Comparison of ENCODE assay signal across 8 cellular contexts in the genomic region with DNA sequence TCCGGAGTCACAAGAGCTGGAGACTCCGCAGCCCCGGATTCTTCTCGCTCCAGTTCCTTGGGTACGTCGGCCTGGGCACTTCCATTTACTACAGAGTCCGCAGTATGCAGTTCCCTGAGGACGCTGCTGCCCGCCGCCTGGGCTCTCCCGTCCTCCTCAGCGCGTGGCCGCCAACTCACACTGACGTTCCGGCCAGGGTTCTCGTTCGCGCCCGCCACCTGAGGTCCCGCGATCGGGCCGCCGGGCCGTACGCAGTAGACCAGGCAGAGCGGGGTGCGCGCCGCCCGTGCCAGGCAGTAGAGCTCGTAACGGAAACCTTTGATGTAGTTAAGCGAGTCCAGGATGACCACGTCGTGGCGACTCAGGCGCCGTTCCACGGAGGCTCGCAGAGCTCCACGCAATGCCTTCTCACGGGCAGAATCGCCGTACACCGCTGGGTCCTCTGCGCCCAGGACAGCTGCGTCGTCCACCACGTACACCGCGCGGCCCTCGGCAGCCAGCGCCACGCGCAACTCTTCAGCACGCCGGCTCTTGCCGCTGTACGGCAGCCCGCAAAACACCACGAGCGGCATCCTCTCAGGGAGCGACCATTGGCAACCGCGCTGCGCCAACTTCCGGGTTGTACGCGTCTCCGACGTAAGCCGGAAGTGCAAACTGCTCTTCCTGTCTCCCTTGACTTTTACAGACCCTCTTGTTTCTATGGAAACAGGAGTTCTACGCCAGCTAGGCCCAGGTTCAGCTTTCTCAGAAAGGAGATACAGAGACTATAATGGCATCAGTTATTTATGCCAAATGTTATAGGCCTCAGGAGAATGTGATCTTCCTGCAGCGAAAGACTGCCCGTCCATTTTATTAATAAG. TPM values are rescaled to one million over a fixed set of nuclear protein-coding genes. Genes with fewer than 3 reads are reported as not detected.
A peak's percentile ranks its signal among the peaks of the same experiment; 100 is the strongest.
DNase-seq lines count a peak whose midpoint lies in the region; ATAC-seq and TF ChIP-seq lines count a peak whose summit lies in the region.

TSS of gene KTI12 (minus strand) at position 621 of the 860 bp plus-strand sequence. CDS start at position 572, 49 bp downstream.

- CTCF ChIA-PET in activated CD4-positive, alpha-beta memory T cell treated with anti-CD3 and anti-CD28 coated beads for 36 hours (lab: Charles Lee) = interaction anchor here (0.8 to 1.3 kb wide), 3 partner anchors 22 to 263 kb away, joined by 3 to 5 read pairs (median 3); partner anchors contain the start of genes BTF3L4 and TXNDC12

- intact Hi-C loops in activated CD4-positive, alpha-beta memory T cell treated with anti-CD3 and anti-CD28 coated beads for 36 hours (cut with micrococcal nuclease) = loop anchor here (1.0 kb wide), 1 partner anchor 23 kb away; the partner anchor contains the start of gene BTF3L4
- intact Hi-C loops in dorsolateral prefrontal cortex (cut with DNase I) = loop anchor here (2.0 kb wide), 2 partner anchors 21 to 23 kb away; partner anchors contain the start of genes BTF3L4 (in 1 of the 2) and TXNDC12 (in 1 of the 2)
- intact Hi-C loops in right lobe of liver (cut with DNase I) = no loop called here

- POLR2A ChIA-PET in activated CD4-positive, alpha-beta memory T cell treated with anti-CD3 and anti-CD28 coated beads for 36 hours (lab: Charles Lee) = interaction anchor here (1.3 to 2.0 kb wide), 2 partner anchors 22 to 155 kb away, joined by 5 to 15 read pairs; partner anchors contain the start of genes BTF3L4, NRDC and TXNDC12

- peak; percentile 94 to 96 for ATAC-seq in CD4-positive, CD25-positive, alpha-beta regulatory T cell (ENCODE audit: low read depth in 2 of 2)
- ATAC-seq in GM19452 (IDR thresholded peaks at IDR 0.05; ENCODE audit: unreplicated experiment) = peak; percentile 83
- ATAC-seq in HG03575 (IDR thresholded peaks at IDR 0.05; ENCODE audit: extremely low read depth, insufficient number of reproducible peaks, low FRiP score, unreplicated experiment) = peak; percentile 72
- peak; percentile 85 to 90 (median 88) for ATAC-seq in right lobe of liver

- H3K27ac Mint-ChIP-seq in CD4-positive, CD25-positive, alpha-beta regulatory T cell = peak within 1 kb of the TSS; percentile 95 to 98 (median 97)
- peak within 1 kb of the TSS; percentile 74 for H3K27ac Mint-ChIP-seq in activated CD4-positive, alpha-beta memory T cell treated with anti-CD3 and anti-CD28 coated beads for 36 hours

- 6% methylated on average over 23 of the region's 78 CpGs for WGBS in right lobe of liver (ENCODE audit: insufficient coverage, low coverage, low lambda C conversion rate, missing lambda C conversion rate)

- peaks cover 21% of the 10 kb centered on the region for H3K36me3 Mint-ChIP-seq in CD4-positive, CD25-positive, alpha-beta regulatory T cell
- peaks cover 24% of the 10 kb centered on the region for H3K36me3 Mint-ChIP-seq in activated CD4-positive, alpha-beta memory T cell treated with anti-CD3 and anti-CD28 coated beads for 36 hours

- peak; percentile 83 to 96 (median 89) for DNase-seq in CD4-positive, CD25-positive, alpha-beta regulatory T cell
- DNase-seq in NCI-H82 (lab: John Stamatoyannopoulos, UW) (peak; percentile 91), dorsolateral prefrontal cortex (peak; percentile 68 to 91 (median 88)), right lobe of liver (peak; percentile 85 to 88 (median 85))
- DNase-seq in activated CD4-positive, alpha-beta memory T cell treated with anti-CD3 and anti-CD28 coated beads for 36 hours = peak; percentile 91
- peak; percentile 74 to 85 for DNase-seq in stimulated activated CD4-positive, alpha-beta T cell treated with anti-CD3 and anti-CD28 coated beads, Interleukin-4, amount 100 ng/mL, for 4 hours

- peaks cover 34 to 46% (median 38%) of the 10 kb centered on the region in 4 donors for H3K4me1 Mint-ChIP-seq in CD4-positive, CD25-positive, alpha-beta regulatory T cell
- H3K4me1 Mint-ChIP-seq in activated CD4-positive, alpha-beta memory T cell treated with anti-CD3 and anti-CD28 coated beads for 36 hours (ENCODE audit: low read depth) = peaks cover 31% of the 10 kb centered on the region

- TF ChIP-seq CTCF in dorsolateral prefrontal cortex (IDR thresholded peaks at IDR 0.05 in 54 of 56, conservative IDR thresholded peaks at IDR 0.05 in 2 of 56; ENCODE audit: low read depth in 1 of 56, partially characterized antibody in 56 of 56) (peak in 14 of 56 donors; percentile 2 to 32 (median 19)), right lobe of liver (IDR thresholded peaks at IDR 0.05) (no peak)

- peak within 1 kb of the TSS; percentile 91 for H3K27ac ChIP-seq in CD4-positive, CD25-positive, alpha-beta regulatory T cell (ENCODE audit: insufficient read depth, low read length, poor library complexity, severe bottlenecking)
- H3K27ac ChIP-seq in dorsolateral prefrontal cortex = peak within 1 kb of the TSS; percentile 48 to 95 (median 84)
- peak within 1 kb of the TSS; percentile 68 to 82 (median 70) for H3K27ac ChIP-seq in right lobe of liver

- H3K27me3 Mint-ChIP-seq in CD4-positive, CD25-positive, alpha-beta regulatory T cell = no peaks in the 10 kb centered on the region
- H3K27me3 Mint-ChIP-seq in activated CD4-positive, alpha-beta memory T cell treated with anti-CD3 and anti-CD28 coated beads for 36 hours = no peaks in the 10 kb centered on the region

- H3K9me3 Mint-ChIP-seq in CD4-positive, CD25-positive, alpha-beta regulatory T cell = no peaks in the 10 kb centered on the region
- H3K9me3 Mint-ChIP-seq in activated CD4-positive, alpha-beta memory T cell treated with anti-CD3 and anti-CD28 coated beads for 36 hours = no peaks in the 10 kb centered on the region

- H3K9me3 ChIP-seq in CD4-positive, CD25-positive, alpha-beta regulatory T cell (ENCODE audit: control insufficient read depth in 2 of 2, low read length in 2 of 2) = no peaks in the 10 kb centered on the region
- H3K9me3 ChIP-seq in right lobe of liver = no peaks in the 10 kb centered on the region

- peak within 1 kb of the TSS; percentile 89 for H3K4me3 ChIP-seq in CD4-positive, CD25-positive, alpha-beta regulatory T cell (ENCODE audit: low read depth, low read length)
- H3K4me3 ChIP-seq in dorsolateral prefrontal cortex (peak within 1 kb of the TSS; percentile 50 to 96 (median 84)), right lobe of liver (peak within 1 kb of the TSS; percentile 79 to 86 (median 83))

- no peaks in the 10 kb centered on the region for H3K27me3 ChIP-seq in CD4-positive, CD25-positive, alpha-beta regulatory T cell (ENCODE audit: control insufficient read depth, insufficient read depth, low read length)
- H3K27me3 ChIP-seq in dorsolateral prefrontal cortex (no peaks in the 10 kb centered on the region), right lobe of liver (no peaks in the 10 kb centered on the region)

- H3K4me3 Mint-ChIP-seq in CD4-positive, CD25-positive, alpha-beta regulatory T cell = peak within 1 kb of the TSS; percentile 90 to 96 (median 93)
- H3K4me3 Mint-ChIP-seq in activated CD4-positive, alpha-beta memory T cell treated with anti-CD3 and anti-CD28 coated beads for 36 hours = peak within 1 kb of the TSS; percentile 93

- TF ChIP-seq POLR2A in right lobe of liver (IDR thresholded peaks at IDR 0.05) = peak; percentile 51

- H3K4me1 ChIP-seq in CD4-positive, CD25-positive, alpha-beta regulatory T cell (ENCODE audit: control insufficient read depth, insufficient read depth, low read length, poor library complexity, severe bottlenecking) = peaks cover 33% of the 10 kb centered on the region
- peaks cover 0 to 56% (median 12%) of the 10 kb centered on the region in 4 donors for H3K4me1 ChIP-seq in right lobe of liver

- H3K36me3 ChIP-seq in CD4-positive, CD25-positive, alpha-beta regulatory T cell (ENCODE audit: control insufficient read depth, insufficient read depth, low read length) = peaks cover 12% of the 10 kb centered on the region
- H3K36me3 ChIP-seq in right lobe of liver = no peaks in the 10 kb centered on the region

RNA-seq across cellular contexts. Expression of gene KTI12, which starts in this region (rescaled TPM):
- 20.0 TPM for total RNA-seq in CD4-positive, CD25-positive, alpha-beta regulatory T cell
- polyA plus RNA-seq in CD4-positive, CD25-positive, alpha-beta regulatory T cell = 10 to 100 TPM; 38.8 to 43.1 (median 39.9) TPM
- total RNA-seq in activated CD4-positive, alpha-beta memory T cell treated with anti-CD3 and anti-CD28 coated beads for 36 hours = 10 to 100 TPM; 11.2 to 12.6 TPM
- total RNA-seq in dorsolateral prefrontal cortex (10 to 100 TPM in 2 of 120 experiments, 1 to 10 TPM in 118; 3.7 to 10.5 (median 6.4) TPM), right lobe of liver (1 to 10 TPM; 2.9 to 7.5 (median 4.2) TPM)

Comparison
In these comparisons a context has a peak if more than half of its experiments do, and no peak if none do; other contexts are left out.
1. Peak in every context shown above with its lines: DNase-seq, ATAC-seq, H3K4me3 ChIP-seq and H3K27ac ChIP-seq.
2. intact Hi-C loops: an anchor here in activated CD4-positive, alpha-beta memory T cell treated with anti-CD3 and anti-CD28 coated beads for 36 hours (1.0 kb wide) and dorsolateral prefrontal cortex (2.0 kb wide); none called in right lobe of liver.